In the genomic region with DNA sequence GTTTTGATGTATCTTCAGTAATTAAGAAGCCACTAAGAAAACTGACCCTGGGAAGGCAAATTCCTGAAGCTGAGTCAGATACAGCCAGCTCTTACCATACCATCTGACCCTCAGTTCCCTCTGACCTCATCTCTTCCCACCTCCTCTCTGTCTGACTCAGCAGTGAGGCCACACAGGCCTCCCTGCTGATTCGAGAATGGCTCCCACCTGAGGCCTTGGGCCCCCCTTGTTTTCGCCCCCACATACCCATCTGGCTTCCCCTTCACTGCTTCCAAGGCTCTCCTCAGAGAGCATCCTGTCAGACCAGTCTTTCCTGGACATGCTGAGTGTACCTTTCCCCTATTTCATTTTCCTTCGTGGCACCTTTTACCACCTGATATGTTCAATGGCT, we compare ENCODE assay signal across 8 cellular contexts.
DNase-seq lines count a peak whose midpoint lies in the region; ATAC-seq and TF ChIP-seq lines count a peak whose summit lies in the region.

No MANE protein-coding gene starts in this region.

- H3K27me3 ChIP-seq in Caco-2 (replicated peaks; ENCODE audit: control insufficient read depth, insufficient read depth, low read length) (no peaks in the 10 kb centered on the region), adipocyte (replicated peaks; ENCODE audit: control insufficient read depth, insufficient read depth, low read length) (no peaks in the 10 kb centered on the region), testis (no peaks in the 10 kb centered on the region)

- ATAC-seq in GM19463 (IDR thresholded peaks at IDR 0.05; ENCODE audit: unreplicated experiment) (peak; percentile 94), HG03457 (IDR thresholded peaks at IDR 0.05; ENCODE audit: unreplicated experiment) (peak; percentile 78)

- H3K27me3 Mint-ChIP-seq in Caco-2 (ENCODE audit: insufficient read depth, unreplicated experiment) = no peaks in the 10 kb centered on the region

- H3K27ac Mint-ChIP-seq in Caco-2 (ENCODE audit: unreplicated experiment) = peak overlapping the region; percentile 84

- H3K9ac ChIP-seq in adipocyte (ENCODE audit: low read length) = peak overlapping the region; percentile 80

- H3K27ac ChIP-seq in testis = peak overlapping the region; percentile 88 to 90

- no TSS peak for BruUV-seq in Caco-2 (replicated peaks; lab: Mats Ljungman, UMichigan)

- peaks cover 13% of the 10 kb centered on the region for H3K4me1 ChIP-seq in Caco-2
- peaks cover 46% of the 10 kb centered on the region for H3K4me1 ChIP-seq in adipocyte (ENCODE audit: control insufficient read depth, insufficient read depth, low read length)
- peaks cover 24% of the 10 kb centered on the region for H3K4me1 ChIP-seq in testis

- CTCF ChIA-PET in Caco-2 (lab: Charles Lee) = interaction anchor here (0.5 kb wide), 1 partner anchor 915 kb away, joined by 3 read pairs; no protein-coding TSS in a partner anchor

- TF ChIP-seq CTCF in Caco-2 (IDR thresholded peaks at IDR 0.05; ENCODE audit: insufficient read depth in 1 of 2, low read depth in 1 of 2, low read length in 1 of 2, severe bottlenecking in 1 of 2, unreplicated experiment in 1 of 2) (no peak), testis (IDR thresholded peaks at IDR 0.05) (no peak)

- peaks cover 8% of the 10 kb centered on the region for H3K4me1 Mint-ChIP-seq in Caco-2 (ENCODE audit: low read depth, unreplicated experiment)

- no peak for TF ChIP-seq POLR2A in testis (IDR thresholded peaks at IDR 0.05)

- H3K9me3 ChIP-seq in Caco-2 (no peaks in the 10 kb centered on the region; the same call in 1 of the 2 replicates), adipocyte (ENCODE audit: control insufficient read depth, low read length) (no peaks in the 10 kb centered on the region), testis (no peaks in the 10 kb centered on the region)

- no peaks in the 10 kb centered on the region for H3K36me3 Mint-ChIP-seq in Caco-2 (ENCODE audit: insufficient read depth, unreplicated experiment)

- intact Hi-C loops in Caco-2 (cut with micrococcal nuclease; ENCODE audit: unreplicated experiment) (no loop called here), testis (cut with DNase I; ENCODE audit: low total_unique reads) (no loop called here)

- 47 to 54% methylated on average over 3 of the region's 3 CpGs for WGBS in testis, 2 donors

- H3K4me3 ChIP-seq in Caco-2 (ENCODE audit: low read depth, low read length) (no peak overlapping the region), adipocyte (ENCODE audit: low read length) (peak overlapping the region; percentile 63), testis (no peak overlapping the region)

- H3K4me3 Mint-ChIP-seq in Caco-2 (ENCODE audit: unreplicated experiment) = no peak overlapping the region

- H3K36me3 ChIP-seq in Caco-2 (ENCODE audit: control insufficient read depth, insufficient read depth, low read length) (no peaks in the 10 kb centered on the region), adipocyte (ENCODE audit: control insufficient read depth, insufficient read depth, low read length, severe bottlenecking) (no peaks in the 10 kb centered on the region), testis (ENCODE audit: low read depth, missing control alignments) (no peaks in the 10 kb centered on the region)

- DNase-seq in Caco-2 = peak; percentile 26 to 62
- peak; percentile 89 for DNase-seq in adipocyte (ENCODE audit: low read depth)
- peak; percentile 99 for DNase-seq in iris pigment epithelial cell (ENCODE audit: low read depth)
- DNase-seq in testis = peak; percentile 45
- DNase-seq in inferior parietal cortex (ENCODE audit: extremely low spot score) = no peak
- no peak for DNase-seq in germinal center (ENCODE audit: low spot score)

- H3K9me3 Mint-ChIP-seq in Caco-2 (ENCODE audit: unreplicated experiment) = peaks cover 12% of the 10 kb centered on the region

- POLR2A ChIA-PET in Caco-2 (lab: Charles Lee) = no interaction called here

Comparison
In these comparisons a context has a peak if more than half of its experiments do, and no peak if none do; other contexts are left out.
1. DNase-seq: peak in Caco-2 (2 of 2), adipocyte (single experiment), iris pigment epithelial cell (single experiment) and testis (single experiment); none in inferior parietal cortex (single experiment) and germinal center (single experiment).